In the genomic region with DNA sequence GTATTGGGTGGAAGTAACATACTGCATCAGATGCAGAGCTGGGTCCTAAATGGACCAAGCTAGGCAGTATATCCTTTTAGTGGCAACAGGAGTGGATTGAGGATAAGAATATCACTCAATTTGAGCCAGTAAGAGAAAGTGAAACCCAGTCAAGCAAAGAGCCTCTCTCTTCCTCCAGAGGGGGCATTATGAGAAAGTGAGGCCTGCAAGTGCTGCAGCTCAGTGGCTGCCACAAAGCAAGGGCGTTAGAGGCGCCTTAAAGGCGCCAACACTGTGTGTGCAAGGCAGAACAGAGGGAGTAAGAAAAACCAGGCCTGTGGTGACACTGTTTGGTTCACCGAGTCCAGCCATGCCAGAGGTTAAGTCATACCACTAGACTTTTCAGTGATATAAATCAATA, we compare ENCODE assay signal across 9 cellular contexts. TPM values are rescaled to one million over a fixed set of nuclear protein-coding genes. Genes with fewer than 3 reads are reported as not detected.
DNase-seq lines count a peak whose midpoint lies in the region; ATAC-seq and TF ChIP-seq lines count a peak whose summit lies in the region.
"Had no signal": no experiment of that assay in that cellular context is flagged by ENCODE, and none has a peak within 500 bp of the region (broad histone marks: within the 10 kb centered on the region; RNA-seq: fewer than 3 reads in every experiment).

No MANE protein-coding gene starts in this region.

- H3K27ac ChIP-seq in aorta (ENCODE audit: low read depth in 1 of 2, low read length in 2 of 2): no peak overlapping the region
- H3K27ac ChIP-seq: KMS-11 had no signal

- no peak overlapping the region for H3K4me3 ChIP-seq in aorta (ENCODE audit: low read length in 2 of 2)

- H3K27me3 Mint-ChIP-seq in activated naive CD4-positive, alpha-beta T cell treated with anti-CD3 and anti-CD28 coated beads, Interleukin-2, amount 10 ng/mL, durations not matched to agents 7 days and 5 days: no peaks in the 10 kb centered on the region

- intact Hi-C loops in aorta (cut with DNase I): no loop called here

- peaks cover 6% of the 10 kb centered on the region for H3K36me3 Mint-ChIP-seq in activated naive CD4-positive, alpha-beta T cell treated with anti-CD3 and anti-CD28 coated beads, Interleukin-2, amount 10 ng/mL, durations not matched to agents 7 days and 5 days

- H3K4me3 Mint-ChIP-seq in activated naive CD4-positive, alpha-beta T cell treated with anti-CD3 and anti-CD28 coated beads, Interleukin-2, amount 10 ng/mL, durations not matched to agents 7 days and 5 days: no peak overlapping the region

- peak; percentile 35 for TF ChIP-seq CTCF in GM10266 (IDR thresholded peaks at IDR 0.05; ENCODE audit: control insufficient read depth, insufficient read depth, low read depth, missing control alignments)

- peaks cover 14% of the 10 kb centered on the region for H3K4me1 Mint-ChIP-seq in activated naive CD4-positive, alpha-beta T cell treated with anti-CD3 and anti-CD28 coated beads, Interleukin-2, amount 10 ng/mL, durations not matched to agents 7 days and 5 days

- no peaks in the 10 kb centered on the region for H3K27me3 ChIP-seq in aorta (ENCODE audit: control insufficient read depth in 1 of 2, insufficient read depth in 2 of 2, low read length in 1 of 2)

- no peaks in the 10 kb centered on the region for H3K9me3 Mint-ChIP-seq in activated naive CD4-positive, alpha-beta T cell treated with anti-CD3 and anti-CD28 coated beads, Interleukin-2, amount 10 ng/mL, durations not matched to agents 7 days and 5 days

- DNase-seq in GM10266 (ENCODE audit: extremely low spot score) (peak; percentile 67), retina (peak; percentile 45), GM03348 (ENCODE audit: low spot score) (no peak), aorta (no peak), cerebellar nuclear complex (lab: John Stamatoyannopoulos, UW) (no peak)
- DNase-seq in activated naive CD4-positive, alpha-beta T cell treated with anti-CD3 and anti-CD28 coated beads, Interleukin-2, amount 10 ng/mL, durations not matched to agents 7 days and 5 days: peak; percentile 54

- 89% methylated on average over 4 of the region's 4 CpGs for WGBS in aorta, 2 donors

- ATAC-seq in GM21447 (IDR thresholded peaks at IDR 0.05; ENCODE audit: unreplicated experiment) (peak; percentile 99), HG03565 (IDR thresholded peaks at IDR 0.05; ENCODE audit: unreplicated experiment) (peak; percentile 93), aorta (ENCODE audit: low FRiP score) (no peak)

- no peaks in the 10 kb centered on the region for H3K4me1 ChIP-seq in aorta (ENCODE audit: control insufficient read depth in 1 of 2, insufficient read depth in 2 of 2, low read length in 2 of 2)

- no peak overlapping the region for H3K27ac Mint-ChIP-seq in activated naive CD4-positive, alpha-beta T cell treated with anti-CD3 and anti-CD28 coated beads, Interleukin-2, amount 10 ng/mL, durations not matched to agents 7 days and 5 days

- no peaks in the 10 kb centered on the region for H3K9me3 ChIP-seq in aorta (ENCODE audit: control insufficient read depth, low read length)

- CTCF ChIA-PET in activated naive CD4-positive, alpha-beta T cell treated with anti-CD3 and anti-CD28 coated beads, Interleukin-2, amount 10 ng/mL, durations not matched to agents 7 days and 5 days (lab: Charles Lee): interaction anchor here (1.5 kb wide), 1 partner anchor 50 kb away, joined by 3 read pairs; no protein-coding TSS in a partner anchor

- no peaks in the 10 kb centered on the region for H3K36me3 ChIP-seq in aorta (ENCODE audit: control insufficient read depth in 1 of 2, insufficient read depth in 2 of 2, low read length in 1 of 2)

RNA-seq across cellular contexts. Expression of gene STX18, which starts 17.5 kb away (rescaled TPM):
- total RNA-seq in aorta: 10 to 100 TPM; 23.6 to 36.0 TPM
- 10 to 100 TPM; 21.2 to 32.2 TPM for polyA plus RNA-seq in aorta

Comparison
In these comparisons a context has a peak if more than half of its experiments do, and no peak if none do; other contexts are left out.
1. DNase-seq: peak in GM10266 (single experiment), activated naive CD4-positive, alpha-beta T cell treated with anti-CD3 and anti-CD28 coated beads, Interleukin-2, amount 10 ng/mL, durations not matched to agents 7 days and 5 days (single experiment) and retina (single experiment); none in GM03348 (single experiment), aorta (0 of 2) and cerebellar nuclear complex (0 of 2).